Comparison of ENCODE assay signal across 19 cellular contexts in the genomic region with DNA sequence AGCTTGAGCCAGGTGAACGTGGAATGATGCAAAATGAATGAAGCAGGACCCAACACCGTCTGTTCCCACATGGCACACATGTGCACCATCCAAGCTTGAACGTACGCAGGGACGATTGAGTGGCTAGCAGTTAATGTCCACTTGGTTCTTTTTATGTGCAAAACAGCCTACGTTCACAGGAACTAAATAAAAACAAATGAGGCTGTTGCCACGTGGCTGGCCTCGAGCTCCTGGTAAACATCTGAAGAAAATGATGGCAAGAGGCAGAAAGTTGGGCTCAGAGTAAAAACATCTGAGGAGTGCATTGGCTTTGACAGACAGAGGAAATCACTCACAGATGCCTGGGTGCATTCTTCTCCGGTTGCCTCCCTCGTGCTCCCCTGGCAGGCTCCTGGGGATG.
DNase-seq lines count a peak whose midpoint lies in the region; ATAC-seq and TF ChIP-seq lines count a peak whose summit lies in the region.
"Had no signal": no experiment of that assay in that cellular context is flagged by ENCODE, and none has a peak within 500 bp of the region (broad histone marks: within the 10 kb centered on the region; RNA-seq: fewer than 3 reads in every experiment).

No MANE protein-coding gene starts in this region.

- peak overlapping the region; percentile 52 to 82 for H3K27ac ChIP-seq in uterus
- H3K27ac ChIP-seq: A549 had no signal

- DNase-seq in AG10803 (ENCODE audit: low read depth) (peak; percentile 45), GM03348 (ENCODE audit: low spot score) (peak; percentile 28), lower leg skin (ENCODE audit: low spot score in 2 of 2) (peak; percentile 17 to 78), uterus (peak in 1 of 2 donors; percentile 42), MV-4-11 (lab: John Stamatoyannopoulos, UW) (no peak)
- no peak for DNase-seq in stimulated activated CD4-positive, alpha-beta T cell treated with anti-CD3 and anti-CD28 coated beads, Interleukin-4, amount 100 ng/mL, for 1 hour
- DNase-seq: 8988T; ACHN; C1 segment of cervical spinal cord; CD8-positive, alpha-beta T cell; DMS153; DND-41; EL; GDM1; H7; HCEC 1CT had no signal

- WGBS in lower leg skin, 2 donors = 54 to 59% methylated on average over 10 of the region's 10 CpGs

- TF ChIP-seq POLR2A in lower leg skin (IDR thresholded peaks at IDR 0.05) (no peak), uterus (IDR thresholded peaks at IDR 0.05) (no peak)

- no peak for TF ChIP-seq CTCF in AG10803 (conservative IDR thresholded peaks at IDR 0.05; ENCODE audit: low read length)
- no peak for TF ChIP-seq CTCF in lower leg skin (IDR thresholded peaks at IDR 0.05)
- TF ChIP-seq CTCF in uterus (IDR thresholded peaks at IDR 0.05) = no peak

- intact Hi-C loops in lower leg skin (cut with DNase I; ENCODE audit: low total_unique reads) = no loop called here
- intact Hi-C loops in uterus (cut with DNase I; ENCODE audit: low total_unique reads) = no loop called here

- H3K4me3 ChIP-seq in AG10803 (ENCODE audit: low read length) (no peak overlapping the region), lower leg skin (ENCODE audit: low read depth, poor library complexity, severe bottlenecking) (no peak overlapping the region), uterus (no peak overlapping the region)
- H3K4me3 ChIP-seq: A549 had no signal

- no peaks in the 10 kb centered on the region for H3K9me3 ChIP-seq in uterus
- H3K9me3 ChIP-seq: A549, Caco-2 had no signal

- ATAC-seq in HG03025 (IDR thresholded peaks at IDR 0.05; ENCODE audit: low FRiP score, unreplicated experiment) = no peak
- ATAC-seq: A549; CD8-positive, alpha-beta T cell had no signal

- H3K27me3 ChIP-seq in uterus = no peaks in the 10 kb centered on the region

- H3K36me3 ChIP-seq in uterus = no peaks in the 10 kb centered on the region

- H3K4me1 ChIP-seq in uterus = no peaks in the 10 kb centered on the region
- H3K4me1 ChIP-seq: A549, Caco-2 had no signal

Comparison
In these comparisons a context has a peak if more than half of its experiments do, and no peak if none do; other contexts are left out.
1. DNase-seq: peak in AG10803 (single experiment), GM03348 (single experiment) and lower leg skin (2 of 2); none in stimulated activated CD4-positive, alpha-beta T cell treated with anti-CD3 and anti-CD28 coated beads, Interleukin-4, amount 100 ng/mL, for 1 hour (single experiment) and MV-4-11 (single experiment).